ENCODE assay signal across 29 cellular contexts in the genomic region with DNA sequence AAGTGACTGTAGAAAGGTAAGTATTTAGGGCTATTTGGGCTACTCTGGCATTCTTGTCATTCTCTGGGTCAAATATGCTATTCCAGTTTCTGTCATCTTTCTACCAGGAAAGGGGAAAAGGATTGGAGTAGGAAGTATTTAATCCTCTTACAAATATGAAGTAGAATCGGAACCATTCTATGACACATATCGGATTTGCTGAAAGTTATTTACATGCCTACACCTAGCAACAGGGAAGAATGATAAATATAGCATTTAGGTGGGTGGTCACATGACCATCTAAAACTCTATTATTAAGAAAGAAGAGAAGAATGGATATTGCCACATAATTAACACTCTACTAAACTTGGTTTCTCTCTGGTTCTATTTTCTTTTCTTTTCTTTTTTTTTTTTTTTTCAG.
"Had no signal": no experiment of that assay in that cellular context is flagged by ENCODE, and none has a peak within 500 bp of the region (broad histone marks: within the 10 kb centered on the region; RNA-seq: fewer than 3 reads in every experiment).

No MANE protein-coding gene starts in this region.

- H3K27me3 ChIP-seq: neural progenitor cell, neutrophil, stomach, testis, thyroid gland, transverse colon, upper lobe of left lung, vagina had no signal

- FAIRE-seq: keratinocyte had no signal

- DNase-seq: hippocampal formation; left colon; left ventricle myocardium inferior; mesendoderm; naive B cell; natural killer cell; nephron progenitor cell; occipital lobe; psoas muscle; right cardiac atrium; stimulated activated CD4-positive, alpha-beta T cell treated with anti-CD3 and anti-CD28 coated beads, Interleukin-12 subunit alpha, Interleukin-12 subunit beta, amount 100 ng/mL, for 4 hours; stimulated activated CD4-positive, alpha-beta T cell treated with anti-CD3 and anti-CD28 coated beads, Interleukin-15, amount 100 ng/mL, for 24 hours; stimulated activated CD4-positive, alpha-beta T cell treated with anti-CD3 and anti-CD28 coated beads, Interleukin-2, amount 100 ng/mL, for 24 hours; stimulated activated CD4-positive, alpha-beta T cell treated with anti-CD3 and anti-CD28 coated beads, Interleukin-4, amount 100 ng/mL, for 1 hour; stimulated activated naive B cell treated with anti-CD40 and anti-IgM and Interleukin-4, amounts not matched to agents 10 μg/mL and 1 μg/mL and 100 μg/mL, for 72 hours; stimulated activated naive CD8-positive, alpha-beta T cell treated with anti-CD3 and anti-CD28 coated beads, Interleukin-15, Interleukin-2, amounts not matched to agents 100 U/mL and 50 U/mL, for 24 hours; stomach; testis; thyroid gland; transverse colon; upper lobe of left lung had no signal

- H3K4me3 ChIP-seq: left ventricle myocardium inferior, lung, neural progenitor cell, psoas muscle, skin epidermis, stomach, testis, thyroid gland, transverse colon, upper lobe of left lung, vagina had no signal

- H3K9me3 ChIP-seq: neutrophil, psoas muscle, stomach, testis, thyroid gland, transverse colon, upper lobe of left lung, vagina had no signal

- H3K4me1 ChIP-seq: left ventricle myocardium inferior, neural progenitor cell, parathyroid adenoma, psoas muscle, stomach, testis, thyroid gland, transverse colon, upper lobe of left lung, vagina had no signal

- ATAC-seq: left colon; natural killer cell; right cardiac atrium; sciatic nerve; stimulated activated naive B cell treated with anti-CD40 and anti-IgM and Interleukin-4, amounts not matched to agents 10 μg/mL and 1 μg/mL and 100 μg/mL, for 72 hours; stimulated activated naive CD8-positive, alpha-beta T cell treated with anti-CD3 and anti-CD28 coated beads, Interleukin-15, Interleukin-2, amounts not matched to agents 100 U/mL and 50 U/mL, for 24 hours had no signal

- H3K36me3 ChIP-seq: left ventricle myocardium inferior, neural progenitor cell, neutrophil, stomach, thyroid gland, transverse colon, upper lobe of left lung, vagina had no signal

- H3K27ac ChIP-seq: left ventricle myocardium inferior, neural progenitor cell, neutrophil, parathyroid adenoma, psoas muscle, skin epidermis, stomach, testis, thyroid gland, transverse colon, upper lobe of left lung, vagina had no signal
